ENCODE assay signal across 9 cellular contexts in genomic region chr12:6965714-6966113, GRCh38. TPM values are rescaled to one million over a fixed set of nuclear protein-coding genes. Genes with fewer than 3 reads are reported as not detected.
DNase-seq lines count a peak whose midpoint lies in the region; ATAC-seq, FAIRE-seq and TF ChIP-seq lines count a peak whose summit lies in the region.
"Had no signal": no experiment of that assay in that cellular context is flagged by ENCODE, and none has a peak within 500 bp of the region (broad histone marks: within the 10 kb centered on the region; RNA-seq: fewer than 3 reads in every experiment).

No MANE protein-coding gene starts in this region.

- WGBS in GM12878 (ENCODE audit: insufficient coverage, insufficient replicate concordance, low lambda C conversion rate, missing lambda C conversion rate) = 45% methylated on average over 4 of the region's 4 CpGs

- no peak overlapping the region for H2AFZ ChIP-seq in GM12878 (ENCODE audit: control insufficient read depth, low read depth, low read length)

- SMC1A ChIA-PET in GM12878 (lab: Charles Lee; ENCODE audit: uncharacterized antibody, unreplicated experiment) = interaction anchor here (1.0 to 13.2 kb wide), 4 partner anchors 9 to 143 kb away, joined by 3 to 395 read pairs (median 6); partner anchors contain the start of genes C12orf57, C1RL, PTPN6 and RNU7-1

- H3K79me2 ChIP-seq in GM12878 (ENCODE audit: control insufficient read depth, insufficient read depth, low read length) = peaks cover 41% of the 10 kb centered on the region

- TF ChIP-seq CTCF in HEK293 (tag by site-specific recombination; IDR thresholded peaks at IDR 0.05) (no peak), GM12878 (IDR thresholded peaks at IDR 0.05 in 2 of 3, conservative IDR thresholded peaks at IDR 0.05 in 1 of 3; ENCODE audit: control insufficient read depth in 2 of 3, extremely low read depth in 1 of 3, insufficient read depth in 1 of 3, low read depth in 3 of 3, low read length in 3 of 3) (no peak), neural crest cell (conservative IDR thresholded peaks at IDR 0.05) (no peak), chondrocyte (IDR thresholded peaks at IDR 0.05) (no peak), coronary artery (IDR thresholded peaks at IDR 0.05) (no peak)

- CTCF ChIA-PET in HEK293 (lab: Yijun Ruan, JAX) = interaction anchor here (0.6 to 7.7 kb wide), 9 partner anchors 10 to 143 kb away, joined by 3 to 138 read pairs (median 4); partner anchors contain the start of genes C12orf57 and RNU7-1
- CTCF ChIA-PET in GM12878 (lab: Yijun Ruan, JAX) = interaction anchor here (1.1 to 13.2 kb wide), 8 partner anchors 18 to 147 kb away, joined by 4 to 645 read pairs (median 8); partner anchors contain the start of genes C12orf57, C1RL, PTPN6 and RNU7-1

- no peak for TF ChIP-seq RAD21 in GM12878 (IDR thresholded peaks at IDR 0.05; ENCODE audit: insufficient read depth, low read depth, low read length)

- intact Hi-C loops in GM12878 (cut with micrococcal nuclease; ENCODE audit: unreplicated experiment) = loop anchor here (1.0 kb wide), 1 partner anchor 21 kb away; the partner anchor contains the start of gene C12orf57

- TF ChIP-seq POLR2A in GM12878 (IDR thresholded peaks at IDR 0.05; ENCODE audit: low read depth, low read length) = no peak

- H3K36me3 ChIP-seq in CD4-positive, CD25-positive, alpha-beta regulatory T cell (ENCODE audit: control insufficient read depth, insufficient read depth, low read length) = peaks cover 42% of the 10 kb centered on the region
- H3K36me3 ChIP-seq in HEK293 (ENCODE audit: control insufficient read depth in 2 of 2, insufficient read depth in 1 of 2, low read length in 2 of 2) (peaks cover 14 to 55% of the 10 kb centered on the region in 2 experiments), GM12878 (ENCODE audit: control insufficient read depth in 2 of 2, insufficient read depth in 2 of 2, low read length in 1 of 2) (peaks cover 30 to 31% of the 10 kb centered on the region in 2 experiments)

- H3K27me3 Mint-ChIP-seq in CD4-positive, CD25-positive, alpha-beta regulatory T cell = no peaks in the 10 kb centered on the region
- H3K27me3 Mint-ChIP-seq in neural crest cell (ENCODE audit: low read depth) (no peaks in the 10 kb centered on the region), chondrocyte (ENCODE audit: low read depth) (no peaks in the 10 kb centered on the region)

- DNase-seq in CD4-positive, CD25-positive, alpha-beta regulatory T cell = no peak
- DNase-seq in GM12878 (ENCODE audit: low read depth, low spot score) (no peak), neural crest cell (ENCODE audit: low read depth, low spot score) (no peak), chondrocyte (ENCODE audit: low spot score) (no peak), coronary artery (ENCODE audit: low spot score) (no peak)

- no TSS peak for BruUV-seq in GM12878 (replicated peaks; lab: Mats Ljungman, UMichigan)

- peaks cover 23% of the 10 kb centered on the region for H3K36me3 Mint-ChIP-seq in CD4-positive, CD25-positive, alpha-beta regulatory T cell
- H3K36me3 Mint-ChIP-seq in neural crest cell (ENCODE audit: low read depth) = peaks cover 15% of the 10 kb centered on the region
- peaks cover 14% of the 10 kb centered on the region for H3K36me3 Mint-ChIP-seq in chondrocyte (ENCODE audit: low read depth)

- in situ Hi-C loops in GM12878 (cut with MboI) = loop anchor here (25.0 kb wide), 1 partner anchor 1672 kb away; no protein-coding TSS in a partner anchor

- H3K9me3 Mint-ChIP-seq in CD4-positive, CD25-positive, alpha-beta regulatory T cell = no peaks in the 10 kb centered on the region
- no peaks in the 10 kb centered on the region for H3K9me3 Mint-ChIP-seq in neural crest cell
- H3K9me3 Mint-ChIP-seq in chondrocyte (ENCODE audit: low read depth) = no peaks in the 10 kb centered on the region

- no peak overlapping the region for H3K4me3 ChIP-seq in CD4-positive, CD25-positive, alpha-beta regulatory T cell (ENCODE audit: low read depth, low read length)
- no peak overlapping the region for H3K4me3 ChIP-seq in HEK293 (ENCODE audit: low read depth, low read length)
- H3K4me3 ChIP-seq in GM12878 = no peak overlapping the region
- no peak overlapping the region for H3K4me3 ChIP-seq in coronary artery

- H3K9me3 ChIP-seq in CD4-positive, CD25-positive, alpha-beta regulatory T cell (ENCODE audit: control insufficient read depth in 2 of 2, low read length in 2 of 2) = no peaks in the 10 kb centered on the region
- H3K9me3 ChIP-seq in HEK293 (ENCODE audit: control insufficient read depth, insufficient read depth, low read depth, low read length) (no peaks in the 10 kb centered on the region), GM12878 (replicated peaks; ENCODE audit: control insufficient read depth, insufficient read depth, low read length) (no peaks in the 10 kb centered on the region)

- RAD21 ChIA-PET in GM12878 (lab: Charles Lee; ENCODE audit: unreplicated experiment) = interaction anchor here (0.9 to 13.5 kb wide), 6 partner anchors 9 to 147 kb away, joined by 3 to 426 read pairs (median 4); partner anchors contain the start of genes C12orf57, LPCAT3 and RNU7-1

- H3K27ac Mint-ChIP-seq in CD4-positive, CD25-positive, alpha-beta regulatory T cell = peak overlapping the region in 2 of 3 donors; percentile 90 to 92
- H3K27ac Mint-ChIP-seq in neural crest cell (ENCODE audit: unreplicated experiment) (no peak overlapping the region), chondrocyte (ENCODE audit: unreplicated experiment) (no peak overlapping the region)

- peaks cover 13 to 57% (median 35%) of the 10 kb centered on the region in 4 donors for H3K4me1 Mint-ChIP-seq in CD4-positive, CD25-positive, alpha-beta regulatory T cell
- H3K4me1 Mint-ChIP-seq in neural crest cell = peaks cover 36% of the 10 kb centered on the region
- peaks cover 25% of the 10 kb centered on the region for H3K4me1 Mint-ChIP-seq in chondrocyte (ENCODE audit: low read depth)

- POLR2A ChIA-PET in HEK293 (lab: Yijun Ruan, JAX) = interaction anchor here (0.5 to 4.1 kb wide), 4 partner anchors 21 to 96 kb away, joined by 3 to 67 read pairs (median 11); partner anchors contain the start of genes C12orf57, RNU7-1 and SPSB2
- POLR2A ChIA-PET in GM12878 (lab: Charles Lee) = interaction anchor here (2.3 to 13.5 kb wide), 2 partner anchors 10 to 21 kb away, joined by 7 to 524 read pairs; partner anchors contain the start of genes C12orf57, PTPN6 and RNU7-1

- peak overlapping the region in 2 of 4 donors; percentile 78 to 83 for H3K4me3 Mint-ChIP-seq in CD4-positive, CD25-positive, alpha-beta regulatory T cell
- peak overlapping the region; percentile 87 for H3K4me3 Mint-ChIP-seq in neural crest cell
- no peak overlapping the region for H3K4me3 Mint-ChIP-seq in chondrocyte (ENCODE audit: unreplicated experiment)

- ATAC-seq in CD4-positive, CD25-positive, alpha-beta regulatory T cell (ENCODE audit: low read depth in 2 of 2) = no peak
- ATAC-seq in GM12878 = no peak
- ATAC-seq in GM18520 (IDR thresholded peaks at IDR 0.05; ENCODE audit: unreplicated experiment) = no peak
- ATAC-seq in activated CD4-positive, CD25-positive, alpha-beta regulatory T cell treated with anti-CD3 and anti-CD28 coated beads, Interleukin-2, amount 50 U/mL, for 24 hours = no peak

- FAIRE-seq in GM12878 (lab: Jason Lieb, UNC) = no peak

- TF ChIP-seq EP300 in GM12878 (IDR thresholded peaks at IDR 0.05; ENCODE audit: borderline replicate concordance in 1 of 2, control insufficient read depth in 1 of 2, low read depth in 2 of 2, low read length in 2 of 2) = no peak

- H3K4me1 ChIP-seq in CD4-positive, CD25-positive, alpha-beta regulatory T cell (ENCODE audit: control insufficient read depth, insufficient read depth, low read length, poor library complexity, severe bottlenecking) = peaks cover 48% of the 10 kb centered on the region
- H3K4me1 ChIP-seq in HEK293 (ENCODE audit: control insufficient read depth, insufficient read depth, low read length) = peaks cover 2% of the 10 kb centered on the region; the same call in 1 of the 2 replicates
- peaks cover 32% of the 10 kb centered on the region for H3K4me1 ChIP-seq in GM12878 (ENCODE audit: control insufficient read depth, insufficient read depth, low read length)

- peak overlapping the region; percentile 39; the same call in 1 of the 2 replicates for H3K9ac ChIP-seq in GM12878 (ENCODE audit: control insufficient read depth, insufficient read depth, low read length)

- no peak overlapping the region for H3K4me2 ChIP-seq in GM12878 (ENCODE audit: control insufficient read depth, insufficient read depth)

- peak overlapping the region; percentile 75 for H3K27ac ChIP-seq in CD4-positive, CD25-positive, alpha-beta regulatory T cell (ENCODE audit: insufficient read depth, low read length, poor library complexity, severe bottlenecking)
- H3K27ac ChIP-seq in HEK293 (ENCODE audit: extremely low read depth, low read depth, low read length) (no peak overlapping the region), GM12878 (ENCODE audit: control insufficient read depth, insufficient read depth) (peak overlapping the region; percentile 11; the same call in 1 of the 2 replicates), coronary artery (peak overlapping the region in 1 of 2 donors; percentile 71)

- no peaks in the 10 kb centered on the region for H3K27me3 ChIP-seq in CD4-positive, CD25-positive, alpha-beta regulatory T cell (ENCODE audit: control insufficient read depth, insufficient read depth, low read length)
- H3K27me3 ChIP-seq in GM12878 (replicated peaks in 1 of 2; ENCODE audit: control insufficient read depth in 2 of 2, insufficient read depth in 2 of 2, low read length in 1 of 2) = no peaks in the 10 kb centered on the region

- H4K20me1 ChIP-seq in GM12878 (ENCODE audit: control insufficient read depth, insufficient read depth) = no peaks in the 10 kb centered on the region

RNA-seq across cellular contexts. Expression of gene PHB2, which starts 4.8 kb away (rescaled TPM):
- total RNA-seq in CD4-positive, CD25-positive, alpha-beta regulatory T cell = 134 TPM
- polyA plus RNA-seq in CD4-positive, CD25-positive, alpha-beta regulatory T cell = 100 to 1,000 TPM; 118 to 134 (median 125) TPM
- total RNA-seq in GM12878 (2013; cell fraction: nucleolus; rRNA removed) = 71.8 and 79.5 TPM in 2 replicates
- 517 and 520 TPM in 2 replicates for total RNA-seq in GM12878 (2014; rRNA removed)
- total RNA-seq in GM12878 (2014; rRNA removed; fragmentation: Illumina TruSeq; extraction: Trizol) = 421 and 455 TPM in 2 replicates
- 466 and 483 TPM in 2 replicates for total RNA-seq in GM12878 (2021)
- polyA plus RNA-seq in GM12878 (2011; ENCODE audit: low read depth) = 203 TPM
- 395 and 522 TPM in 2 replicates for polyA plus RNA-seq in GM12878 (2011; rRNA removed)
- 672 and 758 TPM in 2 replicates for polyA plus RNA-seq in GM12878 (2011; cell fraction: cytosol; rRNA removed)
- polyA plus RNA-seq in GM12878 (2011; cell fraction: nucleus; rRNA removed) = 449 and 501 TPM in 2 replicates
- 307 and 316 TPM in 2 replicates for polyA plus RNA-seq in GM12878 (2012)
- 410 and 549 TPM in 2 replicates for polyA plus RNA-seq in GM12878 (2014; fragmentation: Illumina TruSeq; extraction: Trizol)
- polyA plus RNA-seq in GM12878 (2014; fragmentation: Nextera tagmentation; extraction: Ambion mirVana) = 100 to 1,000 TPM; 112 to 270 TPM
- polyA plus RNA-seq in GM12878 (2014; rRNA removed) = 586 and 591 TPM in 2 replicates
- polyA plus RNA-seq in GM12878 (2016; fragmentation: Nextera tagmentation; extraction: Ambion mirVana) = 100 to 1,000 TPM; 412 to 433 TPM
- polyA minus RNA-seq in GM12878 (2011; rRNA and poly(A)+ RNA removed) = 204 and 309 TPM in 2 replicates
- 112 and 115 TPM in 2 replicates for polyA minus RNA-seq in GM12878 (2011; cell fraction: cytosol; rRNA and poly(A)+ RNA removed)
- polyA minus RNA-seq in GM12878 (2011; cell fraction: nucleus; rRNA and poly(A)+ RNA removed) = 98.4 and 155 TPM in 2 replicates
- total RNA-seq in neural crest cell = 330 and 335 TPM in 2 replicates
- total RNA-seq in chondrocyte = 129 to 135 TPM (median 129 TPM) in 3 replicates

RNA-seq across cellular contexts. Expression of gene EMG1, which starts 5.0 kb away (rescaled TPM):
- 44.1 TPM for total RNA-seq in CD4-positive, CD25-positive, alpha-beta regulatory T cell
- polyA plus RNA-seq in CD4-positive, CD25-positive, alpha-beta regulatory T cell = 10 to 100 TPM; 71.8 to 89.4 (median 79.4) TPM
- 120 and 131 TPM in 2 replicates for total RNA-seq in GM12878 (2013; cell fraction: nucleolus; rRNA removed)
- total RNA-seq in GM12878 (2014; rRNA removed) (54.6 and 69.0 TPM in 2 replicates), GM12878 (2014; rRNA removed; fragmentation: Illumina TruSeq; extraction: Trizol) (67.8 and 69.9 TPM in 2 replicates), GM12878 (2021) (82.4 and 84.4 TPM in 2 replicates), neural crest cell (57.5 and 65.5 TPM in 2 replicates), chondrocyte (25.0 to 35.1 TPM (median 26.5 TPM) in 3 replicates)
- 25.0 TPM for polyA plus RNA-seq in GM12878 (2011; ENCODE audit: low read depth)
- polyA plus RNA-seq in GM12878 (2011; rRNA removed) (75.9 and 77.7 TPM in 2 replicates), GM12878 (2014; fragmentation: Illumina TruSeq; extraction: Trizol) (77.2 and 91.3 TPM in 2 replicates), GM12878 (2014; fragmentation: Nextera tagmentation; extraction: Ambion mirVana) (100 to 1,000 TPM; 158 to 164 TPM), GM12878 (2014; rRNA removed) (78.0 and 94.4 TPM in 2 replicates), GM12878 (2016; fragmentation: Nextera tagmentation; extraction: Ambion mirVana) (100 to 1,000 TPM; 154 to 165 TPM)
- 52.6 and 55.9 TPM in 2 replicates for polyA plus RNA-seq in GM12878 (2011; cell fraction: cytosol; rRNA removed)
- 44.5 and 60.9 TPM in 2 replicates for polyA plus RNA-seq in GM12878 (2011; cell fraction: nucleus; rRNA removed)
- polyA plus RNA-seq in GM12878 (2012) = 44.6 and 77.4 TPM in 2 replicates
- polyA minus RNA-seq in GM12878 (2011; rRNA and poly(A)+ RNA removed) = 35.5 and 39.6 TPM in 2 replicates
- polyA minus RNA-seq in GM12878 (2011; cell fraction: cytosol; rRNA and poly(A)+ RNA removed) = 16.1 and 16.7 TPM in 2 replicates
- polyA minus RNA-seq in GM12878 (2011; cell fraction: nucleus; rRNA and poly(A)+ RNA removed) = 25.1 and 34.8 TPM in 2 replicates

RNA-seq across cellular contexts. Expression of gene PTPN6, which starts 14.6 kb away (rescaled TPM):
- total RNA-seq in CD4-positive, CD25-positive, alpha-beta regulatory T cell = 174 TPM
- 100 to 1,000 TPM; 261 to 321 (median 291) TPM for polyA plus RNA-seq in CD4-positive, CD25-positive, alpha-beta regulatory T cell
- total RNA-seq in GM12878 (2013; cell fraction: nucleolus; rRNA removed) = 158 and 159 TPM in 2 replicates
- total RNA-seq in GM12878 (2014; rRNA removed) = 346 and 376 TPM in 2 replicates
- 214 and 235 TPM in 2 replicates for total RNA-seq in GM12878 (2014; rRNA removed; fragmentation: Illumina TruSeq; extraction: Trizol)
- 443 and 457 TPM in 2 replicates for total RNA-seq in GM12878 (2021)
- 315 TPM for polyA plus RNA-seq in GM12878 (2011; ENCODE audit: low read depth)
- polyA plus RNA-seq in GM12878 (2011; rRNA removed) = 208 and 364 TPM in 2 replicates
- polyA plus RNA-seq in GM12878 (2011; cell fraction: cytosol; rRNA removed) = 393 and 481 TPM in 2 replicates
- 567 and 675 TPM in 2 replicates for polyA plus RNA-seq in GM12878 (2011; cell fraction: nucleus; rRNA removed)
- polyA plus RNA-seq in GM12878 (2012) = 374 and 383 TPM in 2 replicates
- polyA plus RNA-seq in GM12878 (2014; fragmentation: Illumina TruSeq; extraction: Trizol) = 265 and 453 TPM in 2 replicates
- 100 to 1,000 TPM; 229 to 413 TPM for polyA plus RNA-seq in GM12878 (2014; fragmentation: Nextera tagmentation; extraction: Ambion mirVana)
- polyA plus RNA-seq in GM12878 (2014; rRNA removed) = 397 and 409 TPM in 2 replicates
- polyA plus RNA-seq in GM12878 (2016; fragmentation: Nextera tagmentation; extraction: Ambion mirVana) = 100 to 1,000 TPM; 325 to 364 TPM
- polyA minus RNA-seq in GM12878 (2011; rRNA and poly(A)+ RNA removed) = 268 and 357 TPM in 2 replicates
- 137 and 144 TPM in 2 replicates for polyA minus RNA-seq in GM12878 (2011; cell fraction: cytosol; rRNA and poly(A)+ RNA removed)
- 127 and 185 TPM in 2 replicates for polyA minus RNA-seq in GM12878 (2011; cell fraction: nucleus; rRNA and poly(A)+ RNA removed)
- total RNA-seq in neural crest cell = 0.73 and 1.1 TPM in 2 replicates
- 0.51 to 0.65 TPM in 2 of 3 replicates, not detected in the other for total RNA-seq in chondrocyte

RNA-seq across cellular contexts. Expression of gene C12orf57, which starts 21.9 kb away (rescaled TPM):
- total RNA-seq in CD4-positive, CD25-positive, alpha-beta regulatory T cell = 186 TPM
- 100 to 1,000 TPM; 310 to 410 (median 340) TPM for polyA plus RNA-seq in CD4-positive, CD25-positive, alpha-beta regulatory T cell
- total RNA-seq in GM12878 (2013; cell fraction: nucleolus; rRNA removed) = 34.9 and 36.3 TPM in 2 replicates
- total RNA-seq in GM12878 (2014; rRNA removed) (223 and 231 TPM in 2 replicates), GM12878 (2014; rRNA removed; fragmentation: Illumina TruSeq; extraction: Trizol) (109 and 124 TPM in 2 replicates), GM12878 (2021) (192 and 194 TPM in 2 replicates), neural crest cell (293 and 298 TPM in 2 replicates), chondrocyte (230 to 244 TPM (median 233 TPM) in 3 replicates)
- polyA plus RNA-seq in GM12878 (2011; ENCODE audit: low read depth) = 177 TPM
- polyA plus RNA-seq in GM12878 (2011; rRNA removed) (183 and 331 TPM in 2 replicates), GM12878 (2014; fragmentation: Illumina TruSeq; extraction: Trizol) (8.0 and 64.5 TPM in 2 replicates), GM12878 (2014; fragmentation: Nextera tagmentation; extraction: Ambion mirVana) (100 to 1,000 TPM; 138 to 170 TPM), GM12878 (2014; rRNA removed) (373 and 377 TPM in 2 replicates), GM12878 (2016; fragmentation: Nextera tagmentation; extraction: Ambion mirVana) (100 to 1,000 TPM; 274 to 291 TPM)
- polyA plus RNA-seq in GM12878 (2011; cell fraction: cytosol; rRNA removed) = 632 and 839 TPM in 2 replicates
- 336 and 343 TPM in 2 replicates for polyA plus RNA-seq in GM12878 (2011; cell fraction: nucleus; rRNA removed)
- polyA plus RNA-seq in GM12878 (2012) = 433 and 438 TPM in 2 replicates
- 89.4 and 141 TPM in 2 replicates for polyA minus RNA-seq in GM12878 (2011; rRNA and poly(A)+ RNA removed)
- polyA minus RNA-seq in GM12878 (2011; cell fraction: cytosol; rRNA and poly(A)+ RNA removed) = 46.1 and 52.9 TPM in 2 replicates
- 71.7 and 114 TPM in 2 replicates for polyA minus RNA-seq in GM12878 (2011; cell fraction: nucleus; rRNA and poly(A)+ RNA removed)

RNA-seq across cellular contexts. Expression of gene RNU7-1, which starts 22.1 kb away (rescaled TPM):
- not detected for total RNA-seq in CD4-positive, CD25-positive, alpha-beta regulatory T cell
- polyA plus RNA-seq in CD4-positive, CD25-positive, alpha-beta regulatory T cell = not detected
- not detected in 2 replicates for total RNA-seq in GM12878 (2013; cell fraction: nucleolus; rRNA removed)
- total RNA-seq in GM12878 (2014; rRNA removed) (not detected in 2 replicates), GM12878 (2014; rRNA removed; fragmentation: Illumina TruSeq; extraction: Trizol) (not detected in 2 replicates), GM12878 (2021) (not detected in 2 replicates), neural crest cell (not detected in 2 replicates), chondrocyte (not detected in 3 replicates)
- polyA plus RNA-seq in GM12878 (2011; ENCODE audit: low read depth) = not detected
- polyA plus RNA-seq in GM12878 (2011; rRNA removed) (not detected in 2 replicates), GM12878 (2014; fragmentation: Illumina TruSeq; extraction: Trizol) (not detected in 2 replicates), GM12878 (2014; fragmentation: Nextera tagmentation; extraction: Ambion mirVana) (not detected), GM12878 (2014; rRNA removed) (not detected in 2 replicates), GM12878 (2016; fragmentation: Nextera tagmentation; extraction: Ambion mirVana) (not detected)
- not detected in 2 replicates for polyA plus RNA-seq in GM12878 (2011; cell fraction: cytosol; rRNA removed)
- polyA plus RNA-seq in GM12878 (2011; cell fraction: nucleus; rRNA removed) = not detected in 2 replicates
- not detected in 2 replicates for polyA plus RNA-seq in GM12878 (2012)
- polyA minus RNA-seq in GM12878 (2011; rRNA and poly(A)+ RNA removed) = not detected in 2 replicates
- polyA minus RNA-seq in GM12878 (2011; cell fraction: cytosol; rRNA and poly(A)+ RNA removed) = not detected in 2 replicates
- not detected in 2 replicates for polyA minus RNA-seq in GM12878 (2011; cell fraction: nucleus; rRNA and poly(A)+ RNA removed)
- total RNA-seq: myocyte had no signal

Comparison
In these comparisons a context has a peak if more than half of its experiments do, and no peak if none do; other contexts are left out.
1. H3K27ac Mint-ChIP-seq: peak in CD4-positive, CD25-positive, alpha-beta regulatory T cell (2 of 3); none in neural crest cell (single experiment) and chondrocyte (single experiment).
2. RNA of gene PTPN6, which starts 14.6 kb away (total RNA-seq): 158 to 457 TPM in GM12878 and 174 TPM in CD4-positive, CD25-positive, alpha-beta regulatory T cell (single experiment); 0.73 to 1.1 TPM in neural crest cell and 0.51 to 0.65 TPM in chondrocyte; every median in the first group is over 10 times any median in the second.